In the genomic region with DNA sequence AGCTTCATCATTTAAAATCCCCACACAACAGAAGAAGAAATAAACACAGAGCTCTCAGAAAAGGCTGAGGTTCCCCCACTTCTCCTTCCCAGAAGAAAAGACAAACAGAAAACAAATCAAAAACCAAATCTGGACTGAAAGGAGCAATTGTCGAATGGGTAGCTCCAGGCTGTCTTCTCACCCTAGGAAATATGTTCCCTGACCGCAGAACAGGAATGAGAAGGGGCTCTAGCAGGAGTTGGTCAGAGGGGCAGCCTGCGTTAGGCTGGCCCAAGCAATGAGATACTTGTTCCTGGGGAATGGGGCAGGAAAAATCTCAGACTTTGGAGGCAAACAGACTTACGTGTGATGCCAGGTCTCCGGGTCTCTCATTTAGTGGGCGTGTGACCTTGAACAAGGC, we compare ENCODE assay signal across 30 cellular contexts.
"Had no signal": no experiment of that assay in that cellular context is flagged by ENCODE, and none has a peak within 500 bp of the region (broad histone marks: within the 10 kb centered on the region; RNA-seq: fewer than 3 reads in every experiment).

No MANE protein-coding gene starts in this region.

- H3K4me1 ChIP-seq: ascending aorta, foreskin keratinocyte, gastroesophageal sphincter had no signal

- ATAC-seq: activated CD4-positive, alpha-beta T cell treated with anti-CD3 and anti-CD28 coated beads for 36 hours; activated CD8-positive, alpha-beta memory T cell treated with anti-CD3 and anti-CD28 coated beads, Interleukin-2, amount 10 ng/mL, durations not matched to agents 7 days and 5 days; activated CD8-positive, alpha-beta T cell treated with anti-CD3 and anti-CD28 coated beads, Interleukin-2, amount 10 ng/mL, durations not matched to agents 7 days and 5 days; activated naive CD4-positive, alpha-beta T cell treated with anti-CD3 and anti-CD28 coated beads, Interleukin-2, amount 50 U/mL, for 72 hours; activated T-cell treated with anti-CD3 and anti-CD28 coated beads, Interleukin-2, amount 50 U/mL, for 72 hours; effector memory CD8-positive, alpha-beta T cell; foreskin keratinocyte; gastroesophageal sphincter; T-helper 17 cell had no signal

- H3K27ac ChIP-seq: ascending aorta, brain microvascular endothelial cell, coronary artery, esophagus muscularis mucosa, foreskin keratinocyte, gastroesophageal sphincter had no signal

- H3K9me3 ChIP-seq: ascending aorta, esophagus muscularis mucosa, gastroesophageal sphincter had no signal

- H3K36me3 Mint-ChIP-seq: activated CD4-positive, alpha-beta memory T cell treated with anti-CD3 and anti-CD28 coated beads for 36 hours; activated CD8-positive, alpha-beta memory T cell treated with anti-CD3 and anti-CD28 coated beads, Interleukin-2, amount 10 ng/mL, durations not matched to agents 7 days and 5 days; activated naive CD4-positive, alpha-beta T cell treated with anti-CD3 and anti-CD28 coated beads, Interleukin-2, amount 10 ng/mL, durations not matched to agents 7 days and 5 days; activated naive CD4-positive, alpha-beta T cell treated with anti-CD3 and anti-CD28 coated beads, Interleukin-2, amount 50 U/mL, for 72 hours; activated naive CD8-positive, alpha-beta T cell treated with anti-CD3 and anti-CD28 coated beads, Interleukin-2, amount 10 ng/mL, durations not matched to agents 7 days and 5 days had no signal

- H3K27ac Mint-ChIP-seq: activated CD4-positive, alpha-beta memory T cell treated with anti-CD3 and anti-CD28 coated beads for 36 hours; activated CD4-positive, alpha-beta T cell treated with anti-CD3 and anti-CD28 coated beads for 36 hours; activated CD4-positive, alpha-beta T cell treated with anti-CD3 and anti-CD28 coated beads, Interleukin-2, amount 10 ng/mL, durations not matched to agents 24 days and 14 days; activated CD8-positive, alpha-beta memory T cell treated with anti-CD3 and anti-CD28 coated beads, Interleukin-2, amount 10 ng/mL, durations not matched to agents 7 days and 5 days; activated CD8-positive, alpha-beta T cell treated with anti-CD3 and anti-CD28 coated beads, Interleukin-2, amount 10 ng/mL, durations not matched to agents 7 days and 5 days; activated naive CD4-positive, alpha-beta T cell treated with anti-CD3 and anti-CD28 coated beads, Interleukin-2, amount 10 ng/mL, durations not matched to agents 7 days and 5 days; activated naive CD4-positive, alpha-beta T cell treated with anti-CD3 and anti-CD28 coated beads, Interleukin-2, amount 50 U/mL, for 72 hours; activated naive CD8-positive, alpha-beta T cell treated with anti-CD3 and anti-CD28 coated beads, Interleukin-2, amount 10 ng/mL, durations not matched to agents 7 days and 5 days; activated T-cell treated with anti-CD3 and anti-CD28 coated beads, Interleukin-2, amount 50 U/mL, for 72 hours; dendritic cell treated with granulocyte-macrophage colony-stimulating factor and Interleukin-4, amounts not matched to agents 40 ng/mL and 50 ng/mL, for 4 days; effector memory CD8-positive, alpha-beta T cell; T-helper 17 cell; T-helper 2 cell treated with Interferon-gamma antibody and Interleukin-4, amounts not matched to agents 5 μg/mL and 100 μg/mL, for 36 hours had no signal

- DNase-seq: activated CD4-positive, alpha-beta memory T cell treated with anti-CD3 and anti-CD28 coated beads for 36 hours; activated CD4-positive, alpha-beta T cell treated with anti-CD3 and anti-CD28 coated beads for 36 hours; activated CD4-positive, alpha-beta T cell treated with anti-CD3 and anti-CD28 coated beads, Interleukin-2, amount 10 ng/mL, durations not matched to agents 24 days and 14 days; activated CD4-positive, CD25-positive, alpha-beta regulatory T cell; activated CD4-positive, CD25-positive, alpha-beta regulatory T cell treated with anti-CD3 and anti-CD28 coated beads, Interleukin-2, amount 50 U/mL, for 72 hours; activated CD8-positive, alpha-beta memory T cell treated with anti-CD3 and anti-CD28 coated beads, Interleukin-2, amount 10 ng/mL, durations not matched to agents 7 days and 5 days; activated CD8-positive, alpha-beta memory T cell treated with anti-CD3 and anti-CD28 coated beads, Interleukin-2, amount 50 U/mL, for 4 hours; activated CD8-positive, alpha-beta T cell treated with anti-CD3 and anti-CD28 coated beads, Interleukin-2, amount 10 ng/mL, durations not matched to agents 7 days and 5 days; activated gamma-delta T cell; activated naive CD4-positive, alpha-beta T cell; activated naive CD4-positive, alpha-beta T cell treated with anti-CD3 and anti-CD28 coated beads, Interleukin-2, amount 10 ng/mL, durations not matched to agents 7 days and 5 days; activated naive CD8-positive, alpha-beta T cell treated with anti-CD3 and anti-CD28 coated beads, Interleukin-2, amount 10 ng/mL, durations not matched to agents 7 days and 5 days; activated T-cell treated with anti-CD3 and anti-CD28 coated beads, Interleukin-2, amount 50 U/mL, for 1 hour; activated T-cell treated with anti-CD3 and anti-CD28 coated beads, Interleukin-2, amount 50 U/mL, for 72 hours; brain microvascular endothelial cell; effector CD4-positive, alpha-beta T cell; effector memory CD8-positive, alpha-beta T cell; erythroblast; foreskin keratinocyte; T-helper 1 cell; T-helper 17 cell; T1000 had no signal

- H3K4me1 Mint-ChIP-seq: activated CD4-positive, alpha-beta T cell treated with anti-CD3 and anti-CD28 coated beads for 36 hours; activated CD4-positive, alpha-beta T cell treated with anti-CD3 and anti-CD28 coated beads, Interleukin-2, amount 10 ng/mL, durations not matched to agents 24 days and 14 days; activated CD8-positive, alpha-beta memory T cell treated with anti-CD3 and anti-CD28 coated beads, Interleukin-2, amount 10 ng/mL, durations not matched to agents 7 days and 5 days; activated naive CD4-positive, alpha-beta T cell treated with anti-CD3 and anti-CD28 coated beads, Interleukin-2, amount 10 ng/mL, durations not matched to agents 7 days and 5 days; activated naive CD8-positive, alpha-beta T cell treated with anti-CD3 and anti-CD28 coated beads, Interleukin-2, amount 10 ng/mL, durations not matched to agents 7 days and 5 days; central memory CD8-positive, alpha-beta T cell; T-helper 17 cell had no signal

- H3K9me3 Mint-ChIP-seq: activated CD4-positive, alpha-beta memory T cell treated with anti-CD3 and anti-CD28 coated beads for 36 hours; activated CD4-positive, alpha-beta T cell treated with anti-CD3 and anti-CD28 coated beads, Interleukin-2, amount 10 ng/mL, durations not matched to agents 24 days and 14 days; activated naive CD4-positive, alpha-beta T cell treated with anti-CD3 and anti-CD28 coated beads, Interleukin-2, amount 10 ng/mL, durations not matched to agents 7 days and 5 days; activated naive CD4-positive, alpha-beta T cell treated with anti-CD3 and anti-CD28 coated beads, Interleukin-2, amount 50 U/mL, for 72 hours; activated naive CD8-positive, alpha-beta T cell treated with anti-CD3 and anti-CD28 coated beads, Interleukin-2, amount 10 ng/mL, durations not matched to agents 7 days and 5 days; activated T-cell treated with anti-CD3 and anti-CD28 coated beads, Interleukin-2, amount 50 U/mL, for 72 hours; central memory CD8-positive, alpha-beta T cell; dendritic cell treated with granulocyte-macrophage colony-stimulating factor and Interleukin-4, amounts not matched to agents 40 ng/mL and 50 ng/mL, for 4 days; effector memory CD8-positive, alpha-beta T cell; T-helper 2 cell treated with Interferon-gamma antibody and Interleukin-4, amounts not matched to agents 5 μg/mL and 100 μg/mL, for 36 hours had no signal

- H3K4me3 ChIP-seq: ascending aorta, coronary artery, esophagus muscularis mucosa, gastroesophageal sphincter had no signal

- H3K27me3 ChIP-seq: ascending aorta, brain microvascular endothelial cell had no signal

- H3K4me3 Mint-ChIP-seq: activated CD4-positive, alpha-beta memory T cell treated with anti-CD3 and anti-CD28 coated beads for 36 hours; activated CD4-positive, alpha-beta T cell treated with anti-CD3 and anti-CD28 coated beads for 36 hours; activated CD4-positive, alpha-beta T cell treated with anti-CD3 and anti-CD28 coated beads, Interleukin-2, amount 10 ng/mL, durations not matched to agents 24 days and 14 days; activated CD8-positive, alpha-beta memory T cell treated with anti-CD3 and anti-CD28 coated beads, Interleukin-2, amount 10 ng/mL, durations not matched to agents 7 days and 5 days; activated CD8-positive, alpha-beta T cell treated with anti-CD3 and anti-CD28 coated beads, Interleukin-2, amount 10 ng/mL, durations not matched to agents 7 days and 5 days; activated naive CD4-positive, alpha-beta T cell treated with anti-CD3 and anti-CD28 coated beads, Interleukin-2, amount 10 ng/mL, durations not matched to agents 7 days and 5 days; activated naive CD8-positive, alpha-beta T cell treated with anti-CD3 and anti-CD28 coated beads, Interleukin-2, amount 10 ng/mL, durations not matched to agents 7 days and 5 days; activated T-cell treated with anti-CD3 and anti-CD28 coated beads, Interleukin-2, amount 50 U/mL, for 72 hours; central memory CD8-positive, alpha-beta T cell; dendritic cell treated with granulocyte-macrophage colony-stimulating factor and Interleukin-4, amounts not matched to agents 40 ng/mL and 50 ng/mL, for 4 days; effector memory CD8-positive, alpha-beta T cell; T-helper 17 cell; T-helper 2 cell treated with Interferon-gamma antibody and Interleukin-4, amounts not matched to agents 5 μg/mL and 100 μg/mL, for 36 hours had no signal

- H3K27me3 Mint-ChIP-seq: activated CD4-positive, alpha-beta T cell treated with anti-CD3 and anti-CD28 coated beads, Interleukin-2, amount 10 ng/mL, durations not matched to agents 24 days and 14 days; activated CD8-positive, alpha-beta memory T cell treated with anti-CD3 and anti-CD28 coated beads, Interleukin-2, amount 10 ng/mL, durations not matched to agents 7 days and 5 days; activated naive CD4-positive, alpha-beta T cell treated with anti-CD3 and anti-CD28 coated beads, Interleukin-2, amount 10 ng/mL, durations not matched to agents 7 days and 5 days; activated naive CD8-positive, alpha-beta T cell treated with anti-CD3 and anti-CD28 coated beads, Interleukin-2, amount 10 ng/mL, durations not matched to agents 7 days and 5 days had no signal

- H3K36me3 ChIP-seq: ascending aorta, brain microvascular endothelial cell, esophagus muscularis mucosa, gastroesophageal sphincter had no signal
